Comparison of ENCODE assay signal across 13 cellular contexts in the genomic region with DNA sequence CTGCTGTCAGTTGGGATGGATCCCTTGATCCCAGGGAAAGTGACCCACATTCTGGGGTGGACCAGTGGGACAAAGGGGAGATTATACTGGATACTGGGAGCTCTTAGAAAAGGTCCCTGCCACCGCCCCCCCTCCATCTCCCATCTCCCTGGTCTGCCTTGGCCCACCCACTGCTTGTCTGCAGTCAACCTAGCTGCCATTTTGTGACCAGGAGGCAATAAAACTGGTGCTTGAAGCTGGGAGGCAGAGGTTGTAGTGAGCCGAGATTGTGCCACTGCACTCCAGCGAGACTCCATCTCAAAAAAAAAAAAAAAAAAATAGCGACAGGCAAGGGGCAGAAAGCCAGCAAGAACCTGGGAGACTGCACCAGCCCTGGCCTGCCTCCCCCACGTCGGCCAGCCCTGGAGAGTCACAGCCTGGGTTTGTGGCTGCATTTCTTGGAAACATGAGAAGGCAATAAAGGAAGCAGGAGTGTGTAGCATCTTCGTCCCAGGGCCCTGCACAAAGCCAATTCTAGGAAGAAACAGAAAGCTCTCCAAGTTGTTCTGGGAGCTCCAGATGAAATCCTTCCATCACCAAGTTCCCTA. TPM values are rescaled to one million over a fixed set of nuclear protein-coding genes. Genes with fewer than 3 reads are reported as not detected.
A peak's percentile ranks its signal among the peaks of the same experiment; 100 is the strongest.
DNase-seq lines count a peak whose midpoint lies in the region; ATAC-seq, FAIRE-seq and TF ChIP-seq lines count a peak whose summit lies in the region.
"Had no signal": no experiment of that assay in that cellular context is flagged by ENCODE, and none has a peak within 500 bp of the region (broad histone marks: within the 10 kb centered on the region; RNA-seq: fewer than 3 reads in every experiment).

No MANE protein-coding gene starts in this region.

- FAIRE-seq in HepG2 (lab: Jason Lieb, UNC), result no peak

- no peak overlapping the region for H3K4me2 ChIP-seq in HepG2 (ENCODE audit: low read depth, low read length)

- H3K4me1 ChIP-seq in ascending aorta, result peaks cover 0 to 3% of the 10 kb centered on the region in 2 donors
- peaks cover 27% of the 10 kb centered on the region for H3K4me1 ChIP-seq in HepG2 (ENCODE audit: insufficient read depth, low read length)

- H3K9ac ChIP-seq in HepG2 (ENCODE audit: insufficient read depth, low read depth, low read length), result no peak overlapping the region

- H3K27me3 ChIP-seq in ascending aorta (no peaks in the 10 kb centered on the region), HepG2 (ENCODE audit: control insufficient read depth in 1 of 2, insufficient read depth in 2 of 2, low read length in 2 of 2) (no peaks in the 10 kb centered on the region)
- H3K27me3 ChIP-seq: cardiac muscle cell had no signal

- H3K4me3 ChIP-seq in ascending aorta (no peak overlapping the region), HepG2 (replicated peaks in 1 of 3; ENCODE audit: insufficient read depth in 1 of 3, low read depth in 2 of 3, low read length in 3 of 3) (no peak overlapping the region)
- H3K4me3 ChIP-seq: cardiac muscle cell had no signal

- DNase-seq in Daoy (ENCODE audit: low read depth) (peak; percentile 84), HT1080 (ENCODE audit: low read depth) (peak; percentile 42), ascending aorta (ENCODE audit: low spot score in 2 of 2) (no peak), myocyte (ENCODE audit: low read depth) (peak; percentile 63), HepG2 (ENCODE audit: low spot score) (no peak), COR-L47 (lab: John Stamatoyannopoulos, UW) (no peak)
- DNase-seq: activated CD4-positive, CD25-positive, alpha-beta regulatory T cell; NCI-H187 treated with DMSO at 0.1 percent for 48 hours; occipital lobe; stimulated activated CD4-positive, alpha-beta T cell treated with anti-CD3 and anti-CD28 coated beads, Interleukin-12 subunit alpha, Interleukin-12 subunit beta, amount 100 ng/mL, for 4 hours had no signal

- intact Hi-C loops in ascending aorta (cut with DNase I) (no loop called here), HepG2 (cut with micrococcal nuclease; ENCODE audit: unreplicated experiment) (loop anchor here (5.0 kb wide), 1 partner anchor 37 kb away; the partner anchor contains the start of genes BUD31 and PDAP1)

- H3K36me3 ChIP-seq in ascending aorta (peaks cover 26 to 27% of the 10 kb centered on the region in 2 donors), HepG2 (replicated peaks in 1 of 2; ENCODE audit: control insufficient read depth in 1 of 2, insufficient read depth in 2 of 2, low read length in 2 of 2) (peaks cover 4 to 21% of the 10 kb centered on the region in 2 experiments; a peak in 4 of 5 replicates)

- WGBS in HepG2 (ENCODE audit: low lambda C conversion rate), result 89% methylated on average over 7 of the region's 7 CpGs

- CTCF ChIA-PET in HepG2 (lab: Yijun Ruan, JAX; ENCODE audit: low intra/inter-chr PET ratio, low total read pairs), result no interaction called here

- no TSS peak for BruUV-seq in HepG2 (replicated peaks; lab: Mats Ljungman, UMichigan)

- no peaks in the 10 kb centered on the region for H4K20me1 ChIP-seq in HepG2 (ENCODE audit: insufficient read depth, low read length)

- TF ChIP-seq CTCF in ascending aorta (IDR thresholded peaks at IDR 0.05) (no peak), HepG2 (CRISPR knock-in tag; IDR thresholded peaks at IDR 0.05) (no peak)

- POLR2A ChIA-PET in HepG2 (lab: Yijun Ruan, JAX), result interaction anchor here (1.2 kb wide), 1 partner anchor 10 kb away, joined by 6 read pairs; no protein-coding TSS in a partner anchor

- ATAC-seq in HepG2 (no peak), GM18520 (IDR thresholded peaks at IDR 0.05; ENCODE audit: unreplicated experiment) (no peak), GM21390 (IDR thresholded peaks at IDR 0.05; ENCODE audit: unreplicated experiment) (no peak)

- H3K79me2 ChIP-seq in HepG2 (ENCODE audit: insufficient read depth, low read length), result no peaks in the 10 kb centered on the region

- TF ChIP-seq RAD21 in HepG2 (CRISPR knock-in tag; IDR thresholded peaks at IDR 0.05), result no peak

- H2AFZ ChIP-seq in HepG2 (ENCODE audit: low read length), result no peak overlapping the region

- H3K27ac ChIP-seq in ascending aorta, result peak overlapping the region; percentile 36 to 67
- no peak overlapping the region for H3K27ac ChIP-seq in HepG2 (ENCODE audit: extremely low read length, insufficient read depth, low read length)
- H3K27ac ChIP-seq: cardiac muscle cell had no signal

- in situ Hi-C loops in HepG2 (cut with HindIII; ENCODE audit: extremely low pct_ligation_motif_present, low pct_unique_long_range_greater_than_20kb), result no loop called here

- TF ChIP-seq POLR2A in HepG2 (IDR thresholded peaks at IDR 0.05; ENCODE audit: insufficient read depth in 1 of 2, low read depth in 2 of 2, low read length in 2 of 2), result no peak

- no peaks in the 10 kb centered on the region for H3K9me3 ChIP-seq in ascending aorta
- H3K9me3 ChIP-seq in HepG2 (ENCODE audit: low read length), result no peaks in the 10 kb centered on the region

- TF ChIP-seq EP300 in HepG2 (IDR thresholded peaks at IDR 0.05; ENCODE audit: low read depth in 2 of 2, low read length in 2 of 2), result no peak
- TF ChIP-seq EP300 in HepG2 (CRISPR knock-in tag; IDR thresholded peaks at IDR 0.05; ENCODE audit: borderline replicate concordance), result no peak

RNA-seq across cellular contexts. Expression of gene ARPC1B, which starts 4.7 kb away (rescaled TPM):
- total RNA-seq in Daoy (2014; rRNA removed; shearing (Covaris generic)), result 377 and 446 TPM in 2 replicates
- 308 and 360 TPM in 2 replicates for total RNA-seq in HT1080 (2014; rRNA removed; shearing (Covaris generic))
- polyA plus RNA-seq in HT1080 (2015; cell fraction: cytosol; rRNA removed), result 295 and 330 TPM in 2 replicates
- 140 and 155 TPM in 2 replicates for polyA plus RNA-seq in HT1080 (2015; cell fraction: nucleus; rRNA removed)
- total RNA-seq in ascending aorta (360 TPM), myocyte (89.6 and 104 TPM in 2 replicates), HepG2 (2016; rRNA removed; fragmentation: Illumina TruSeq; extraction: Trizol) (89.1 and 92.2 TPM in 2 replicates)
- polyA plus RNA-seq in myocyte (2012), result 253 TPM
- total RNA-seq in HepG2 (2016; cell fraction: cytosol; rRNA removed; fragmentation: Illumina TruSeq; extraction: Trizol; ENCODE audit: low read depth), result 177 and 178 TPM in 2 replicates
- 96.5 and 103 TPM in 2 replicates for total RNA-seq in HepG2 (2016; cell fraction: insoluble cytoplasmic fraction; rRNA removed; fragmentation: Illumina TruSeq; extraction: Trizol)
- total RNA-seq in HepG2 (2016; cell fraction: membrane; rRNA removed; fragmentation: Illumina TruSeq; extraction: Trizol), result 193 and 196 TPM in 2 replicates
- 40.7 and 55.8 TPM in 2 replicates for total RNA-seq in HepG2 (2016; cell fraction: nucleus; rRNA removed; fragmentation: Illumina TruSeq; extraction: Trizol)
- 72.9 and 89.3 TPM in 2 replicates for polyA plus RNA-seq in HepG2 (2011; rRNA removed)
- polyA plus RNA-seq in HepG2 (2011; cell fraction: cytosol; rRNA removed), result 96.6 and 133 TPM in 2 replicates
- 99.1 and 115 TPM in 2 replicates for polyA plus RNA-seq in HepG2 (2011; cell fraction: nucleus; rRNA removed)
- 36.2 and 88.7 TPM in 2 replicates for polyA plus RNA-seq in HepG2 (2012)
- 263 and 307 TPM in 2 replicates for polyA plus RNA-seq in HepG2 (2016; cell fraction: cytosol; fragmentation: Illumina TruSeq; extraction: Trizol; ENCODE audit: low read depth)
- 123 and 124 TPM in 2 replicates for polyA plus RNA-seq in HepG2 (2016; cell fraction: insoluble cytoplasmic fraction; fragmentation: Illumina TruSeq; extraction: Trizol; ENCODE audit: low read depth)
- polyA plus RNA-seq in HepG2 (2016; cell fraction: membrane; fragmentation: Illumina TruSeq; extraction: Trizol; ENCODE audit: low read depth), result 224 and 233 TPM in 2 replicates
- polyA plus RNA-seq in HepG2 (2016; cell fraction: nucleus; fragmentation: Illumina TruSeq; extraction: Trizol; ENCODE audit: insufficient read depth, low read depth), result 78.2 and 84.5 TPM in 2 replicates
- polyA minus RNA-seq in HepG2 (2011; rRNA and poly(A)+ RNA removed; ENCODE audit: low replicate concordance), result 58.7 and 66.9 TPM in 2 replicates
- 37.9 and 45.0 TPM in 2 replicates for polyA minus RNA-seq in HepG2 (2011; cell fraction: cytosol; rRNA and poly(A)+ RNA removed)
- 27.1 and 29.6 TPM in 2 replicates for polyA minus RNA-seq in HepG2 (2011; cell fraction: nucleus; rRNA and poly(A)+ RNA removed)

RNA-seq across cellular contexts. Expression of gene PDAP1, which starts 38.5 kb away (rescaled TPM):
- 263 and 279 TPM in 2 replicates for total RNA-seq in Daoy (2014; rRNA removed; shearing (Covaris generic))
- 81.3 and 105 TPM in 2 replicates for total RNA-seq in HT1080 (2014; rRNA removed; shearing (Covaris generic))
- 131 and 144 TPM in 2 replicates for polyA plus RNA-seq in HT1080 (2015; cell fraction: cytosol; rRNA removed)
- polyA plus RNA-seq in HT1080 (2015; cell fraction: nucleus; rRNA removed), result 30.9 and 31.8 TPM in 2 replicates
- total RNA-seq in ascending aorta (104 TPM), myocyte (208 and 220 TPM in 2 replicates), HepG2 (2016; rRNA removed; fragmentation: Illumina TruSeq; extraction: Trizol) (95.1 and 100 TPM in 2 replicates)
- polyA plus RNA-seq in myocyte (2012), result 264 TPM
- total RNA-seq in HepG2 (2016; cell fraction: cytosol; rRNA removed; fragmentation: Illumina TruSeq; extraction: Trizol; ENCODE audit: low read depth), result 15.0 and 19.2 TPM in 2 replicates
- 90.3 and 105 TPM in 2 replicates for total RNA-seq in HepG2 (2016; cell fraction: insoluble cytoplasmic fraction; rRNA removed; fragmentation: Illumina TruSeq; extraction: Trizol)
- total RNA-seq in HepG2 (2016; cell fraction: membrane; rRNA removed; fragmentation: Illumina TruSeq; extraction: Trizol), result 52.2 and 52.9 TPM in 2 replicates
- total RNA-seq in HepG2 (2016; cell fraction: nucleus; rRNA removed; fragmentation: Illumina TruSeq; extraction: Trizol), result 30.1 and 33.8 TPM in 2 replicates
- polyA plus RNA-seq in HepG2 (2011; rRNA removed), result 12.8 and 13.0 TPM in 2 replicates
- 19.6 and 25.2 TPM in 2 replicates for polyA plus RNA-seq in HepG2 (2011; cell fraction: cytosol; rRNA removed)
- polyA plus RNA-seq in HepG2 (2011; cell fraction: nucleus; rRNA removed), result 14.1 and 20.3 TPM in 2 replicates
- 53.9 and 81.7 TPM in 2 replicates for polyA plus RNA-seq in HepG2 (2012)
- 38.3 and 39.1 TPM in 2 replicates for polyA plus RNA-seq in HepG2 (2016; cell fraction: cytosol; fragmentation: Illumina TruSeq; extraction: Trizol; ENCODE audit: low read depth)
- polyA plus RNA-seq in HepG2 (2016; cell fraction: insoluble cytoplasmic fraction; fragmentation: Illumina TruSeq; extraction: Trizol; ENCODE audit: low read depth), result 158 and 188 TPM in 2 replicates
- polyA plus RNA-seq in HepG2 (2016; cell fraction: membrane; fragmentation: Illumina TruSeq; extraction: Trizol; ENCODE audit: low read depth), result 81.7 and 84.4 TPM in 2 replicates
- polyA plus RNA-seq in HepG2 (2016; cell fraction: nucleus; fragmentation: Illumina TruSeq; extraction: Trizol; ENCODE audit: insufficient read depth, low read depth), result 112 and 119 TPM in 2 replicates
- polyA minus RNA-seq in HepG2 (2011; rRNA and poly(A)+ RNA removed; ENCODE audit: low replicate concordance), result 11.3 and 20.5 TPM in 2 replicates
- polyA minus RNA-seq in HepG2 (2011; cell fraction: cytosol; rRNA and poly(A)+ RNA removed), result 9.1 and 13.5 TPM in 2 replicates
- polyA minus RNA-seq in HepG2 (2011; cell fraction: nucleus; rRNA and poly(A)+ RNA removed), result 5.4 and 7.5 TPM in 2 replicates

RNA-seq across cellular contexts. Expression of gene BUD31, which starts 38.9 kb away (rescaled TPM):
- total RNA-seq in Daoy (2014; rRNA removed; shearing (Covaris generic)), result 374 and 510 TPM in 2 replicates
- total RNA-seq in HT1080 (2014; rRNA removed; shearing (Covaris generic)), result 193 and 225 TPM in 2 replicates
- 151 and 168 TPM in 2 replicates for polyA plus RNA-seq in HT1080 (2015; cell fraction: cytosol; rRNA removed)
- polyA plus RNA-seq in HT1080 (2015; cell fraction: nucleus; rRNA removed), result 85.4 and 87.7 TPM in 2 replicates
- total RNA-seq in ascending aorta (41.3 TPM), myocyte (87.1 and 92.2 TPM in 2 replicates), HepG2 (2016; rRNA removed; fragmentation: Illumina TruSeq; extraction: Trizol) (79.1 and 101 TPM in 2 replicates)
- polyA plus RNA-seq in myocyte (2012), result 121 TPM
- 107 and 126 TPM in 2 replicates for total RNA-seq in HepG2 (2016; cell fraction: cytosol; rRNA removed; fragmentation: Illumina TruSeq; extraction: Trizol; ENCODE audit: low read depth)
- 82.3 and 106 TPM in 2 replicates for total RNA-seq in HepG2 (2016; cell fraction: insoluble cytoplasmic fraction; rRNA removed; fragmentation: Illumina TruSeq; extraction: Trizol)
- 94.8 and 104 TPM in 2 replicates for total RNA-seq in HepG2 (2016; cell fraction: membrane; rRNA removed; fragmentation: Illumina TruSeq; extraction: Trizol)
- total RNA-seq in HepG2 (2016; cell fraction: nucleus; rRNA removed; fragmentation: Illumina TruSeq; extraction: Trizol), result 32.8 and 34.3 TPM in 2 replicates
- 29.8 and 35.1 TPM in 2 replicates for polyA plus RNA-seq in HepG2 (2011; rRNA removed)
- polyA plus RNA-seq in HepG2 (2011; cell fraction: cytosol; rRNA removed), result 28.0 and 29.4 TPM in 2 replicates
- polyA plus RNA-seq in HepG2 (2011; cell fraction: nucleus; rRNA removed), result 22.8 and 23.2 TPM in 2 replicates
- 43.3 and 47.1 TPM in 2 replicates for polyA plus RNA-seq in HepG2 (2012)
- 95.5 and 116 TPM in 2 replicates for polyA plus RNA-seq in HepG2 (2016; cell fraction: cytosol; fragmentation: Illumina TruSeq; extraction: Trizol; ENCODE audit: low read depth)
- polyA plus RNA-seq in HepG2 (2016; cell fraction: insoluble cytoplasmic fraction; fragmentation: Illumina TruSeq; extraction: Trizol; ENCODE audit: low read depth), result 107 and 115 TPM in 2 replicates
- 80.6 and 97.1 TPM in 2 replicates for polyA plus RNA-seq in HepG2 (2016; cell fraction: membrane; fragmentation: Illumina TruSeq; extraction: Trizol; ENCODE audit: low read depth)
- 49.7 and 51.5 TPM in 2 replicates for polyA plus RNA-seq in HepG2 (2016; cell fraction: nucleus; fragmentation: Illumina TruSeq; extraction: Trizol; ENCODE audit: insufficient read depth, low read depth)
- 27.6 and 30.9 TPM in 2 replicates for polyA minus RNA-seq in HepG2 (2011; rRNA and poly(A)+ RNA removed; ENCODE audit: low replicate concordance)
- 16.5 and 20.6 TPM in 2 replicates for polyA minus RNA-seq in HepG2 (2011; cell fraction: cytosol; rRNA and poly(A)+ RNA removed)
- 17.6 and 25.0 TPM in 2 replicates for polyA minus RNA-seq in HepG2 (2011; cell fraction: nucleus; rRNA and poly(A)+ RNA removed)

RNA-seq across cellular contexts. Expression of gene ARPC1A, which starts 44.2 kb away (rescaled TPM):
- total RNA-seq in Daoy (2014; rRNA removed; shearing (Covaris generic)), result 291 and 326 TPM in 2 replicates
- 292 and 359 TPM in 2 replicates for total RNA-seq in HT1080 (2014; rRNA removed; shearing (Covaris generic))
- 401 and 410 TPM in 2 replicates for polyA plus RNA-seq in HT1080 (2015; cell fraction: cytosol; rRNA removed)
- 136 and 140 TPM in 2 replicates for polyA plus RNA-seq in HT1080 (2015; cell fraction: nucleus; rRNA removed)
- total RNA-seq in ascending aorta (87.7 TPM), myocyte (89.4 and 116 TPM in 2 replicates), HepG2 (2016; rRNA removed; fragmentation: Illumina TruSeq; extraction: Trizol) (88.5 and 89.7 TPM in 2 replicates)
- polyA plus RNA-seq in myocyte (2012), result 138 TPM
- total RNA-seq in HepG2 (2016; cell fraction: cytosol; rRNA removed; fragmentation: Illumina TruSeq; extraction: Trizol; ENCODE audit: low read depth), result 352 and 381 TPM in 2 replicates
- 88.4 and 99.3 TPM in 2 replicates for total RNA-seq in HepG2 (2016; cell fraction: insoluble cytoplasmic fraction; rRNA removed; fragmentation: Illumina TruSeq; extraction: Trizol)
- 379 and 382 TPM in 2 replicates for total RNA-seq in HepG2 (2016; cell fraction: membrane; rRNA removed; fragmentation: Illumina TruSeq; extraction: Trizol)
- total RNA-seq in HepG2 (2016; cell fraction: nucleus; rRNA removed; fragmentation: Illumina TruSeq; extraction: Trizol), result 36.5 and 43.0 TPM in 2 replicates
- 44.3 and 46.8 TPM in 2 replicates for polyA plus RNA-seq in HepG2 (2011; rRNA removed)
- 69.4 and 70.9 TPM in 2 replicates for polyA plus RNA-seq in HepG2 (2011; cell fraction: cytosol; rRNA removed)
- polyA plus RNA-seq in HepG2 (2011; cell fraction: nucleus; rRNA removed), result 27.0 and 30.7 TPM in 2 replicates
- 77.3 and 81.6 TPM in 2 replicates for polyA plus RNA-seq in HepG2 (2012)
- polyA plus RNA-seq in HepG2 (2016; cell fraction: cytosol; fragmentation: Illumina TruSeq; extraction: Trizol; ENCODE audit: low read depth), result 628 and 647 TPM in 2 replicates
- polyA plus RNA-seq in HepG2 (2016; cell fraction: insoluble cytoplasmic fraction; fragmentation: Illumina TruSeq; extraction: Trizol; ENCODE audit: low read depth), result 133 and 136 TPM in 2 replicates
- 501 and 566 TPM in 2 replicates for polyA plus RNA-seq in HepG2 (2016; cell fraction: membrane; fragmentation: Illumina TruSeq; extraction: Trizol; ENCODE audit: low read depth)
- polyA plus RNA-seq in HepG2 (2016; cell fraction: nucleus; fragmentation: Illumina TruSeq; extraction: Trizol; ENCODE audit: insufficient read depth, low read depth), result 71.6 and 84.3 TPM in 2 replicates
- polyA minus RNA-seq in HepG2 (2011; rRNA and poly(A)+ RNA removed; ENCODE audit: low replicate concordance), result 89.0 and 132 TPM in 2 replicates
- 36.2 and 38.2 TPM in 2 replicates for polyA minus RNA-seq in HepG2 (2011; cell fraction: cytosol; rRNA and poly(A)+ RNA removed)
- polyA minus RNA-seq in HepG2 (2011; cell fraction: nucleus; rRNA and poly(A)+ RNA removed), result 21.1 and 31.1 TPM in 2 replicates

Comparison
In these comparisons a context has a peak if more than half of its experiments do, and no peak if none do; other contexts are left out.
1. DNase-seq: peak in Daoy (single experiment), HT1080 (single experiment) and myocyte (single experiment); none in ascending aorta (0 of 2), HepG2 (single experiment) and COR-L47 (single experiment).